ENCODE assay signal across 27 cellular contexts in genomic region chr5:54556136-54556535, GRCh38.
"Had no signal": no experiment of that assay in that cellular context is flagged by ENCODE, and none has a peak within 500 bp of the region (broad histone marks: within the 10 kb centered on the region; RNA-seq: fewer than 3 reads in every experiment).

No MANE protein-coding gene starts in this region.

- H3K4me3 ChIP-seq: adrenal gland, esophagus squamous epithelium, left ventricle myocardium inferior, lung, mucosa of descending colon, right lobe of liver, upper lobe of left lung had no signal

- H3K4me1 ChIP-seq: adrenal gland, esophagus squamous epithelium had no signal

- H3K36me3 ChIP-seq: adrenal gland, right lobe of liver had no signal

- H3K4me1 Mint-ChIP-seq: endodermal cell; stimulated activated naive CD8-positive, alpha-beta T cell treated with anti-CD3 and anti-CD28 coated beads, Interleukin-15, amount 100 ng/mL, for 72 hours; WTC11 had no signal

- DNase-seq: activated CD4-positive, alpha-beta T cell treated with anti-CD3 and anti-CD28 coated beads, Interleukin-2, amount 50 U/mL, for 4 hours; activated naive CD4-positive, alpha-beta T cell; activated T-cell treated with anti-CD3 and anti-CD28 coated beads for 4 hours; activated T-cell treated with anti-CD3 and anti-CD28 coated beads, Interleukin-2, amount 50 U/mL, for 72 hours; adrenal gland; aorta; caudate nucleus; endodermal cell; esophagus squamous epithelium; left ventricle myocardium inferior; mucosa of descending colon; right lobe of liver; small intestine; stimulated activated CD4-positive, alpha-beta T cell treated with anti-CD3 and anti-CD28 coated beads, Interleukin-4, amount 100 ng/mL, for 4 hours; stimulated activated CD8-positive, alpha-beta memory T cell treated with anti-CD3 and anti-CD28 coated beads, Interleukin-4, amount 100 ng/mL, for 48 hours; stimulated activated naive CD8-positive, alpha-beta T cell treated with anti-CD3 and anti-CD28 coated beads, Interleukin-15, amount 100 ng/mL, for 72 hours; substantia nigra; SW 1271; T-helper 17 cell; upper lobe of left lung had no signal

- H3K27ac Mint-ChIP-seq: activated naive CD8-positive, alpha-beta T cell; activated T-cell treated with anti-CD3 and anti-CD28 coated beads, Interleukin-2, amount 50 U/mL, for 72 hours; endodermal cell; natural killer cell treated with Interleukin-12 subunit alpha and Interleukin-12 subunit beta and Interleukin-15 and Interleukin-18, amount 100 ng/mL, for 72 hours; stimulated activated memory B cell treated with anti-CD40 and anti-IgM and Interleukin-4, amounts not matched to agents 10 μg/mL and 1 μg/mL and 100 μg/mL, for 72 hours; stimulated activated naive CD8-positive, alpha-beta T cell treated with anti-CD3 and anti-CD28 coated beads, Interleukin-15, amount 100 ng/mL, for 72 hours; T-helper 17 cell; WTC11 had no signal

- H3K27me3 Mint-ChIP-seq: activated naive CD8-positive, alpha-beta T cell; natural killer cell treated with Interleukin-12 subunit alpha and Interleukin-12 subunit beta and Interleukin-15 and Interleukin-18, amount 100 ng/mL, for 72 hours; stimulated activated memory B cell treated with anti-CD40 and anti-IgM and Interleukin-4, amounts not matched to agents 10 μg/mL and 1 μg/mL and 100 μg/mL, for 72 hours; stimulated activated naive CD8-positive, alpha-beta T cell treated with anti-CD3 and anti-CD28 coated beads, Interleukin-15, amount 100 ng/mL, for 72 hours; T-helper 17 cell had no signal

- H3K27me3 ChIP-seq: adrenal gland, esophagus squamous epithelium, right lobe of liver, upper lobe of left lung had no signal

- H3K9me3 Mint-ChIP-seq: activated T-cell treated with anti-CD3 and anti-CD28 coated beads, Interleukin-2, amount 50 U/mL, for 72 hours; natural killer cell treated with Interleukin-12 subunit alpha and Interleukin-12 subunit beta and Interleukin-15 and Interleukin-18, amount 100 ng/mL, for 72 hours had no signal

- H3K27ac ChIP-seq: adrenal gland, esophagus squamous epithelium, left ventricle myocardium inferior, right lobe of liver, upper lobe of left lung had no signal

- H3K9me3 ChIP-seq: adrenal gland, esophagus squamous epithelium, left ventricle myocardium inferior, mucosa of descending colon, right lobe of liver, upper lobe of left lung had no signal

- ATAC-seq: activated T-cell treated with anti-CD3 and anti-CD28 coated beads, Interleukin-2, amount 50 U/mL, for 72 hours; mucosa of descending colon; natural killer cell treated with Interleukin-12 subunit alpha and Interleukin-12 subunit beta and Interleukin-15 and Interleukin-18, amount 100 ng/mL, for 72 hours; right lobe of liver; stimulated activated memory B cell treated with anti-CD40 and anti-IgM and Interleukin-4, amounts not matched to agents 10 μg/mL and 1 μg/mL and 100 μg/mL, for 72 hours; stimulated activated naive CD8-positive, alpha-beta T cell treated with anti-CD3 and anti-CD28 coated beads, Interleukin-15, amount 100 ng/mL, for 72 hours; T-helper 17 cell; WTC11 had no signal

- H3K4me3 Mint-ChIP-seq: activated naive CD8-positive, alpha-beta T cell; activated T-cell treated with anti-CD3 and anti-CD28 coated beads, Interleukin-2, amount 50 U/mL, for 72 hours; endodermal cell; natural killer cell treated with Interleukin-12 subunit alpha and Interleukin-12 subunit beta and Interleukin-15 and Interleukin-18, amount 100 ng/mL, for 72 hours; stimulated activated memory B cell treated with anti-CD40 and anti-IgM and Interleukin-4, amounts not matched to agents 10 μg/mL and 1 μg/mL and 100 μg/mL, for 72 hours; stimulated activated naive CD8-positive, alpha-beta T cell treated with anti-CD3 and anti-CD28 coated beads, Interleukin-15, amount 100 ng/mL, for 72 hours; T-helper 17 cell; WTC11 had no signal

- H3K36me3 Mint-ChIP-seq: natural killer cell treated with Interleukin-12 subunit alpha and Interleukin-12 subunit beta and Interleukin-15 and Interleukin-18, amount 100 ng/mL, for 72 hours; WTC11 had no signal

- FAIRE-seq: frontal cortex, islet of Langerhans, small intestine had no signal
